In the genomic region with DNA sequence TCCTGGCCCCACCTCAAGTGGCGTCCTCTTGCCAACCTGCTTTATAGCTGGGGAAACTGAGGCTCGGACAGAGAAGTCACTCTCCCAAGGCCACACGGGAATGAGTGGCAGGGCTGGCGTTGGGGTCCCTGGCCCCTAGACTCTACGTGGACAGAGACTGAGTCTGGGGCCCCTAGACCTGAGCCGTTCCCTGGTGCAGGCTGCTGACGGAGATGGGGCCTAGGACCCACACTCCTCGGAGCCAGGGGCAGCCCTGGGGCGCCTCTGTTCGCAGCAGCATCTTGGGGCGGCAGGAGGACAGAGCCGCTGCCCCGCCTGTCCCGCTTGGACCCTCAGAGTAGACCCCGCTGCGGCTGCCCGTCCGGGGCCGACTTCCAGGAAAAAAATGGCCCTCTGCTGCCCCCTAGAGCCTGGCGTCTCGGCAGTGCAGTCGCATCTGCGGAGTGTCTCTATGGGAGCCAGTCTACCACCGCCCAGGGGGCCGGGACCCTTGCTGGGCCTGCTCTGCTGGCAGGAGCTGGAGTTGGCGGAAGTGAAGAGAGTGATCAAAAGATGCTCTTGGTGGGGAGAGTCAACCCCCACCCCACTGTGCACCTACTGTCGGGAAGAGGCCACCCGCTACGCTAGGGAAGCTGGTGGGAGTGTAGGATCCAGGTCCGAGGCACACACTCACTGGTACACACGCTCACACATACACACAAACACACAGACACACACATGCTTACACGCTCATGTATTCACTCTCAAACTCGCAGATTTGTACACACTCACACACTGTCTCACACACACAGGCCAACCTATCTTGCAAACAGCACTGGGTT, we compare ENCODE assay signal across 8 cellular contexts.
A peak's percentile ranks its signal among the peaks of the same experiment; 100 is the strongest.
DNase-seq lines count a peak whose midpoint lies in the region; ATAC-seq and TF ChIP-seq lines count a peak whose summit lies in the region.

No MANE protein-coding gene starts in this region.

- TF ChIP-seq CTCF in DOHH2 (IDR thresholded peaks at IDR 0.05; ENCODE audit: low read depth, low read length, poor library complexity, severe bottlenecking) = peak; percentile 82
- TF ChIP-seq CTCF in mammary epithelial cell (conservative IDR thresholded peaks at IDR 0.05 in 1 of 2, IDR thresholded peaks at IDR 0.05 in 1 of 2; ENCODE audit: extremely low read depth in 1 of 2, insufficient read depth in 1 of 2, low read depth in 1 of 2, low read length in 2 of 2) = peak; percentile 68 to 86

- H3K79me2 ChIP-seq in DOHH2 (ENCODE audit: control insufficient read depth, low read length) (no peaks in the 10 kb centered on the region), mammary epithelial cell (ENCODE audit: insufficient read depth, low read length) (no peaks in the 10 kb centered on the region)

- H3K9ac ChIP-seq in mammary epithelial cell (ENCODE audit: insufficient read depth, low read length) = no peak overlapping the region

- H2AFZ ChIP-seq in mammary epithelial cell (ENCODE audit: low read depth, low read length) = no peak overlapping the region

- no peaks in the 10 kb centered on the region for H4K20me1 ChIP-seq in DOHH2 (ENCODE audit: control insufficient read depth, insufficient read depth, low read depth, low read length)
- H4K20me1 ChIP-seq in mammary epithelial cell (ENCODE audit: insufficient read depth, low read length) = no peaks in the 10 kb centered on the region

- H3F3A ChIP-seq in DOHH2 (ENCODE audit: control insufficient read depth, insufficient read depth) = no peaks in the 10 kb centered on the region

- H3K9me3 ChIP-seq in DOHH2 (ENCODE audit: control insufficient read depth, insufficient read depth, low read length) (no peaks in the 10 kb centered on the region; the same call in 1 of the 2 replicates), mammary epithelial cell (replicated peaks; ENCODE audit: insufficient read depth, low read length) (no peaks in the 10 kb centered on the region)

- no peak overlapping the region for H3K4me3 ChIP-seq in DOHH2 (ENCODE audit: low read length)
- H3K4me3 ChIP-seq in mammary epithelial cell (replicated peaks in 1 of 3; ENCODE audit: insufficient read depth in 1 of 3, low read depth in 2 of 3, low read length in 3 of 3) = no peak overlapping the region

- no peak overlapping the region for H3K27ac ChIP-seq in DOHH2 (ENCODE audit: low read depth, low read length)
- H3K27ac ChIP-seq in mammary epithelial cell (ENCODE audit: insufficient read depth, low read depth, low read length) = no peak overlapping the region

- 27% methylated on average over 30 of the region's 33 CpGs for WGBS in mammary epithelial cell (ENCODE audit: low coverage, missing lambda C conversion rate)

- H3K4me1 ChIP-seq in DOHH2 (ENCODE audit: control insufficient read depth, low read length) = peaks cover 6% of the 10 kb centered on the region; the same call in 1 of the 2 replicates
- no peaks in the 10 kb centered on the region for H3K4me1 ChIP-seq in mammary epithelial cell (ENCODE audit: insufficient read depth, low read length)

- no peaks in the 10 kb centered on the region for H3K9me2 ChIP-seq in DOHH2 (replicated peaks; ENCODE audit: control insufficient read depth, low read length)

- peak; percentile 88 for ATAC-seq in left lobe of liver
- no peak for ATAC-seq in GM19397 (IDR thresholded peaks at IDR 0.05; ENCODE audit: unreplicated experiment)
- no peak for ATAC-seq in HG03354 (IDR thresholded peaks at IDR 0.05; ENCODE audit: poor library complexity, severe bottlenecking, unreplicated experiment)

- no TSS peak for BruUV-seq in mammary epithelial cell (replicated peaks; lab: Mats Ljungman, UMichigan)

- DNase-seq in LoVo (ENCODE audit: low spot score) (peak; percentile 31), mammary epithelial cell (peak; percentile 12), left lobe of liver (ENCODE audit: low spot score) (peak; percentile 59)
- DNase-seq in activated CD4-positive, CD25-positive, alpha-beta regulatory T cell treated with anti-CD3 and anti-CD28 coated beads, Interleukin-2, amount 50 U/mL, for 72 hours = peak; percentile 63
- DNase-seq in stimulated activated CD8-positive, alpha-beta memory T cell treated with anti-CD3 and anti-CD28 coated beads, Interleukin-12 subunit alpha, Interleukin-12 subunit beta, amount 100 ng/mL, for 1 hour (ENCODE audit: low read depth) = peak; percentile 32

- H3K36me3 ChIP-seq in DOHH2 (ENCODE audit: control insufficient read depth, low read length) (no peaks in the 10 kb centered on the region), mammary epithelial cell (ENCODE audit: insufficient read depth, low read length) (no peaks in the 10 kb centered on the region)

- dilution Hi-C loops in mammary epithelial cell (cut with HindIII; ENCODE audit: low sequenced_read_pairs) = no loop called here

- in situ Hi-C loops in mammary epithelial cell (cut with MboI; ENCODE audit: low sequenced_read_pairs in 2 of 2) = loop anchor here (10.0 to 25.0 kb wide), 2 partner anchors 525 to 532 kb away; a partner anchor contains a TSS

- intact Hi-C loops in mammary epithelial cell (cut with micrococcal nuclease) = loop anchor here (1.0 to 10.0 kb wide), 5 partner anchors 257 to 527 kb away; a partner anchor contains a TSS

- H3K27me3 ChIP-seq in DOHH2 (ENCODE audit: control insufficient read depth, low read length) (0 out of 2 replicates have a peak, but pooled peaks cover 2% of the 10 kb centered on the region), mammary epithelial cell (ENCODE audit: insufficient read depth, low read length) (no peaks in the 10 kb centered on the region)

- CTCF ChIA-PET in mammary epithelial cell (lab: Charles Lee; ENCODE audit: low non-redundant PET) = no interaction called here

- no peak overlapping the region for H3K4me2 ChIP-seq in DOHH2 (ENCODE audit: low read length)
- no peak overlapping the region for H3K4me2 ChIP-seq in mammary epithelial cell (ENCODE audit: insufficient read depth, low read depth, low read length)

Comparison
In these comparisons a context has a peak if more than half of its experiments do, and no peak if none do; other contexts are left out.
1. DNase-seq: peak in every context shown above with its lines; median percentile 63 in activated CD4-positive, CD25-positive, alpha-beta regulatory T cell treated with anti-CD3 and anti-CD28 coated beads, Interleukin-2, amount 50 U/mL, for 72 hours; 59 in left lobe of liver; 32 in stimulated activated CD8-positive, alpha-beta memory T cell treated with anti-CD3 and anti-CD28 coated beads, Interleukin-12 subunit alpha, Interleukin-12 subunit beta, amount 100 ng/mL, for 1 hour; 31 in LoVo; 12 in mammary epithelial cell.